8 cellular contexts compared by ENCODE assay signal in genomic region chr15:95307115-95307514, GRCh38.
"Had no signal": no experiment of that assay in that cellular context is flagged by ENCODE, and none has a peak within 500 bp of the region (broad histone marks: within the 10 kb centered on the region; RNA-seq: fewer than 3 reads in every experiment).

No MANE protein-coding gene starts in this region.

- ATAC-seq: GM12878 had no signal

- H3K4me3 ChIP-seq: GM12878 had no signal

- DNase-seq: GDM1, GF-D8 had no signal

- FAIRE-seq: G401.6, GM12878, GM12891, GM12892, GM18507, GM19239 had no signal
